ENCODE assay signal across 15 cellular contexts in the genomic region with DNA sequence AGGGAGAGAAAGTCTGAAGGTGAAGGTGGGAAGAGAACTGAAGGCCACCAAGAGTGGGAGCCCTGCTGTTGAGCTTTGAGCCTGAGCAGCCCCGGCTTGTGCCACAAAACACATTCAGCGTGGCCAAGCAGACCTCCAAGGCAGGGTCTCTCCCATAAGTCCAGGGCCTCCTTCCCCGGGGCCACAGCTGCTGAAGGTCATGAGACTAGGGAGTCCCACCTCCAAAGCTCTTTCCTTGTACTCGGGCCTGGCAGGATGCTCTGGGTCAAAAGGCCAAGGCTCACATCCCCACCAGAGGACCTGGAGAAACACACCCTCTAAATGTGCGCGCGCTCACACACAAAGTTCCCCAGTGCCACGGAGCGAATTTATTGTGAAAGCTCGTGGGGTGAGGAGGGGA. TPM values are rescaled to one million over a fixed set of nuclear protein-coding genes. Genes with fewer than 3 reads are reported as not detected.
DNase-seq lines count a peak whose midpoint lies in the region; TF ChIP-seq lines count a peak whose summit lies in the region.
"Had no signal": no experiment of that assay in that cellular context is flagged by ENCODE, and none has a peak within 500 bp of the region (broad histone marks: within the 10 kb centered on the region; RNA-seq: fewer than 3 reads in every experiment).

No MANE protein-coding gene starts in this region.

- H3K9ac ChIP-seq in SU-DHL-6 (ENCODE audit: low read length) = peak overlapping the region; percentile 43; the same call in 1 of the 2 replicates

- H3K27ac ChIP-seq in ACC112 (ENCODE audit: low read depth, low read length) = 0 out of 2 replicates have a peak overlapping the region, but pooled peaks have one; percentile 1
- no peak overlapping the region for H3K27ac ChIP-seq in CD8-positive, alpha-beta memory T cell (ENCODE audit: low read depth, low read length)
- H3K27ac ChIP-seq in SU-DHL-6 (ENCODE audit: low read depth, low read length) = peak overlapping the region; percentile 69

- POLR2A ChIA-PET in CD8-positive, alpha-beta memory T cell (lab: Charles Lee) = interaction anchor here (3.4 kb wide), 1 partner anchor 42 kb away, joined by 27 read pairs; a partner anchor contains a TSS

- H3K27me3 ChIP-seq in ACC112 (ENCODE audit: insufficient read depth, low read length) = no peaks in the 10 kb centered on the region
- H3K27me3 ChIP-seq in CD8-positive, alpha-beta memory T cell (ENCODE audit: insufficient read depth, low read length, poor library complexity, severe bottlenecking) = no peaks in the 10 kb centered on the region
- no peaks in the 10 kb centered on the region for H3K27me3 ChIP-seq in SU-DHL-6 (ENCODE audit: low read length)

- DNase-seq in CD8-positive, alpha-beta memory T cell = no peak
- DNase-seq in glutamatergic neuron = no peak
- DNase-seq in foreskin melanocyte = no peak
- no peak for DNase-seq in RKO (ENCODE audit: low spot score)
- DNase-seq in head of caudate nucleus = no peak
- DNase-seq in GM13977 (ENCODE audit: low spot score) = no peak
- DNase-seq: activated effector memory CD4-positive, alpha-beta T cell treated with anti-CD3 and anti-CD28 coated beads, Interleukin-2, amount 50 U/mL, for 16 hours; Caco-2; erythroblast; mesendoderm; psoas muscle; stimulated activated CD4-positive, alpha-beta T cell treated with anti-CD3 and anti-CD28 coated beads, Interleukin-4, amount 100 ng/mL, for 1 hour had no signal

- no peaks in the 10 kb centered on the region for H3K9me3 ChIP-seq in CD8-positive, alpha-beta memory T cell (ENCODE audit: low read length)
- no peaks in the 10 kb centered on the region for H3K9me3 ChIP-seq in SU-DHL-6 (ENCODE audit: insufficient read depth, low read length)
- H3K9me3 ChIP-seq: Caco-2, psoas muscle had no signal

- peaks cover 12% of the 10 kb centered on the region for H3K4me1 ChIP-seq in ACC112 (ENCODE audit: control insufficient read depth, insufficient read depth, low read length, unreplicated experiment)
- peaks cover 7% of the 10 kb centered on the region for H3K4me1 ChIP-seq in CD8-positive, alpha-beta memory T cell (ENCODE audit: insufficient read depth, low read length)

- H3K27me3 Mint-ChIP-seq in CD8-positive, alpha-beta memory T cell = peaks cover 0 to 2% of the 10 kb centered on the region in 2 donors
- H3K27me3 Mint-ChIP-seq in glutamatergic neuron (ENCODE audit: unreplicated experiment) = peaks cover 3% of the 10 kb centered on the region

- intact Hi-C loops in head of caudate nucleus (cut with DNase I) = no loop called here

- no peaks in the 10 kb centered on the region for H4K20me1 ChIP-seq in SU-DHL-6 (ENCODE audit: low read depth, low read length)

- peaks cover 22% of the 10 kb centered on the region for H3F3A ChIP-seq in SU-DHL-6 (ENCODE audit: insufficient read depth)

- no peaks in the 10 kb centered on the region for H3K9me2 ChIP-seq in SU-DHL-6 (replicated peaks; ENCODE audit: insufficient read depth, low read length)

- CTCF ChIA-PET in CD8-positive, alpha-beta memory T cell (lab: Charles Lee) = interaction anchor here (10.5 kb wide), 1 partner anchor 19 kb away, joined by 230 read pairs; a partner anchor contains a TSS

- no peak overlapping the region for H3K4me3 Mint-ChIP-seq in CD8-positive, alpha-beta memory T cell
- no peak overlapping the region for H3K4me3 Mint-ChIP-seq in glutamatergic neuron (ENCODE audit: unreplicated experiment)

- peaks cover 40 to 55% (median 45%) of the 10 kb centered on the region in 3 donors for H3K4me1 Mint-ChIP-seq in CD8-positive, alpha-beta memory T cell
- peaks cover 2% of the 10 kb centered on the region for H3K4me1 Mint-ChIP-seq in glutamatergic neuron (ENCODE audit: low read depth, unreplicated experiment)

- H3K9me3 Mint-ChIP-seq in CD8-positive, alpha-beta memory T cell = peaks cover 0 to 3% (median 0%) of the 10 kb centered on the region in 5 donors
- peaks cover 2% of the 10 kb centered on the region for H3K9me3 Mint-ChIP-seq in glutamatergic neuron (ENCODE audit: unreplicated experiment)

- in situ Hi-C loops in GM13977 (cut with MboI; ENCODE audit: low pct_unique_long_range_greater_than_20kb, low sequenced_read_pairs, unreplicated experiment) = loop anchor here (25.0 kb wide), 1 partner anchor 967 kb away; no protein-coding TSS in a partner anchor

- H3K4me3 ChIP-seq in ACC112 (ENCODE audit: low read depth, low read length) (no peak overlapping the region), SU-DHL-6 (ENCODE audit: insufficient read depth, low read length, poor library complexity, severe bottlenecking) (no peak overlapping the region)
- no peak overlapping the region for H3K4me3 ChIP-seq in CD8-positive, alpha-beta memory T cell (ENCODE audit: low read length)

- H3K36me3 ChIP-seq in ACC112 (ENCODE audit: insufficient read depth, low read length) = no peaks in the 10 kb centered on the region
- H3K36me3 ChIP-seq in CD8-positive, alpha-beta memory T cell (ENCODE audit: insufficient read depth, low read length) = no peaks in the 10 kb centered on the region
- H3K36me3 ChIP-seq in SU-DHL-6 (ENCODE audit: low read length) = no peaks in the 10 kb centered on the region

- peak overlapping the region; percentile 67 for H3K4me2 ChIP-seq in SU-DHL-6 (ENCODE audit: low read depth, low read length, poor library complexity, severe bottlenecking)

- peaks cover 3 to 40% (median 4%) of the 10 kb centered on the region in 3 donors for H3K36me3 Mint-ChIP-seq in CD8-positive, alpha-beta memory T cell
- H3K36me3 Mint-ChIP-seq in glutamatergic neuron (ENCODE audit: unreplicated experiment) = no peaks in the 10 kb centered on the region

- TF ChIP-seq CTCF in SU-DHL-6 (IDR thresholded peaks at IDR 0.05; ENCODE audit: insufficient read depth, low read length, poor library complexity, severe bottlenecking) = no peak
- no peak for TF ChIP-seq CTCF in glutamatergic neuron (IDR thresholded peaks at IDR 0.05; ENCODE audit: partially characterized antibody, unreplicated experiment)
- no peak for TF ChIP-seq CTCF in GM13977 (IDR thresholded peaks at IDR 0.05; ENCODE audit: extremely low read depth, insufficient read depth, missing control alignments)

- peak overlapping the region in 6 of 8 donors; percentile 52 to 98 (median 84) for H3K27ac Mint-ChIP-seq in CD8-positive, alpha-beta memory T cell
- H3K27ac Mint-ChIP-seq in glutamatergic neuron (ENCODE audit: unreplicated experiment) = peak overlapping the region; percentile 94

- no peak overlapping the region for H2AFZ ChIP-seq in ACC112 (ENCODE audit: low read length, unreplicated experiment)
- H2AFZ ChIP-seq in SU-DHL-6 (ENCODE audit: low read depth, low read length, severe bottlenecking) = no peak overlapping the region

- peaks cover 14% of the 10 kb centered on the region for H3K79me2 ChIP-seq in ACC112 (ENCODE audit: control insufficient read depth, insufficient read depth, low read length, unreplicated experiment)
- peaks cover 29% of the 10 kb centered on the region for H3K79me2 ChIP-seq in SU-DHL-6 (ENCODE audit: insufficient read depth, low read length)

RNA-seq across cellular contexts. Expression of a gene that starts 3.5 kb away (rescaled TPM):
- 100 to 1,000 TPM; 124 to 133 TPM for total RNA-seq in CD8-positive, alpha-beta memory T cell
- 116 TPM for polyA plus RNA-seq in CD8-positive, alpha-beta memory T cell
- total RNA-seq in glutamatergic neuron (ENCODE audit: unreplicated experiment) = 33.5 TPM

RNA-seq across cellular contexts. Expression of a gene that starts 5.3 kb away (rescaled TPM):
- 100 to 1,000 TPM; 160 to 162 TPM for total RNA-seq in CD8-positive, alpha-beta memory T cell
- polyA plus RNA-seq in CD8-positive, alpha-beta memory T cell = 105 TPM
- total RNA-seq in glutamatergic neuron (ENCODE audit: unreplicated experiment) = 129 TPM

RNA-seq across cellular contexts. Expression of a gene that starts 14.9 kb away (rescaled TPM):
- total RNA-seq in CD8-positive, alpha-beta memory T cell = 1 to 10 TPM; 3.5 to 4.6 TPM
- not detected for polyA plus RNA-seq in CD8-positive, alpha-beta memory T cell
- 16.1 TPM for total RNA-seq in glutamatergic neuron (ENCODE audit: unreplicated experiment)

RNA-seq across cellular contexts. Expression of a gene that starts 25.1 kb away (rescaled TPM):
- total RNA-seq in CD8-positive, alpha-beta memory T cell = not detected
- polyA plus RNA-seq in CD8-positive, alpha-beta memory T cell = not detected
- total RNA-seq in glutamatergic neuron (ENCODE audit: unreplicated experiment) = not detected
- total RNA-seq: Caco-2, cerebellum had no signal

RNA-seq across cellular contexts. Expression of a gene that starts 42.0 kb away (rescaled TPM):
- total RNA-seq in CD8-positive, alpha-beta memory T cell = 100 to 1,000 TPM; 152 to 156 TPM
- 12.4 TPM for polyA plus RNA-seq in CD8-positive, alpha-beta memory T cell
- total RNA-seq in glutamatergic neuron (ENCODE audit: unreplicated experiment) = 84.0 TPM
